9 cellular contexts compared by ENCODE assay signal in the genomic region with DNA sequence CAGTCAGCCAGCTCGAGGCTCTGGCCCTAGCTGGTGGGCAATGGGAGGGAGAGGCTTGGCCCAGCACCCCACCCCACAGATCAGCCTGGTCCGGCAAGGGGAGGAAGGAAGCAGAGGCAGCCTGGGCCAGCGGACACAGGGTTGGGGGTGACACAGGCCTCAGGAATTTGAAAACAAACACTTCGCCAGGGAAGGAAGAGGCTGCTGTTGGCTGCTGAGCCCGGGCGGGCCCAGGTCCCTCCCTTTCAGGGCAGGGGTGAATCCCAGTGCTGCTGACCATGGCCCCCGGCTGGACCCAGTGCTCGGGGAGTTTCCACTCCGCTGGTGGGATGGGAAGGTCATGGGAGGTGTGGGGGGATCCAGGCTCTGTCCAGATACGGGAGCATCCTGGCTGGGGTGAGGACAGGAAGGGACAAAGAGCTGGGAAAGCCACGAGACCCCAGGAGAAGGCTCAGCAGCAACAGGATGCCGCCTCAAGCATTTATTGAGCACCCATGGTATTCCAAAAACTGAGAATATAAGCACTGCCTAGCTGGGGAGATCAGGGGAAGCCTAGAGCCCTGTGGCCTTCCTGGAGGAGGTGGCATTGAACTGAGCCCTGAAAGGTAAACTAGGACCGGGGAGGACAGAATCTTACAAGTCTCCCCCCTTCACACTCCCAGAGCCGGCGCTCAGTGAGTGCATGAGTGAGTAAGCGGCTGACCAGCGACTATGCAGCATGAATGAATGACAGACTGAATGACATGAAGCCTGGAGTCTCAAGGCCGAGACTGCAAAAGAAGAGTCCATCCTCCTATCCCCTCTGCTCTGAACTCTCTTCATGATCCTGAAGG. TPM values are rescaled to one million over a fixed set of nuclear protein-coding genes. Genes with fewer than 3 reads are reported as not detected.
DNase-seq lines count a peak whose midpoint lies in the region; ATAC-seq and TF ChIP-seq lines count a peak whose summit lies in the region.
"Had no signal": no experiment of that assay in that cellular context is flagged by ENCODE, and none has a peak within 500 bp of the region (broad histone marks: within the 10 kb centered on the region; RNA-seq: fewer than 3 reads in every experiment).

No MANE protein-coding gene starts in this region.

- H3K27me3 ChIP-seq in PC-3 (ENCODE audit: low read length) = no peaks in the 10 kb centered on the region
- H3K27me3 ChIP-seq in muscle layer of colon (ENCODE audit: control insufficient read depth in 1 of 2, insufficient read depth in 2 of 2, low read length in 2 of 2) = no peaks in the 10 kb centered on the region

- DNase-seq in ACHN (peak; percentile 94), PC-3 (peak; percentile 94), T-helper 2 cell (no peak)
- no peak for DNase-seq in effector CD4-positive, alpha-beta T cell
- DNase-seq: CD8-positive, alpha-beta T cell had no signal

- peak overlapping the region; percentile 55 for H3K9ac ChIP-seq in PC-3 (ENCODE audit: low read length)
- H3K9ac ChIP-seq in muscle layer of colon (ENCODE audit: low read length) = peak overlapping the region; percentile 19

- H2AFZ ChIP-seq in PC-3 (ENCODE audit: low read length) = no peak overlapping the region

- POLR2A ChIA-PET in PC-3 (lab: Charles Lee; ENCODE audit: unreplicated experiment) = interaction anchor here (0.5 to 1.7 kb wide), 3 partner anchors 9 to 106 kb away, joined by 3 to 5 read pairs (median 3); no protein-coding TSS in a partner anchor

- H3K4me2 ChIP-seq in PC-3 (ENCODE audit: low read length) = peak overlapping the region; percentile 78

- intact Hi-C loops in PC-3 (cut with micrococcal nuclease) = no loop called here

- ATAC-seq in PC-3 (peak; percentile 83), esophagus mucosa (peak; percentile 52), GM19467 (IDR thresholded peaks at IDR 0.05; ENCODE audit: unreplicated experiment) (no peak), HG02623 (IDR thresholded peaks at IDR 0.05; ENCODE audit: unreplicated experiment) (no peak)
- ATAC-seq: CD8-positive, alpha-beta T cell had no signal

- H3F3A ChIP-seq in PC-3 (ENCODE audit: low read length, unreplicated experiment) = no peaks in the 10 kb centered on the region

- CTCF ChIA-PET in PC-3 (lab: Charles Lee) = no interaction called here

- TF ChIP-seq CTCF in PC-3 (conservative IDR thresholded peaks at IDR 0.05; ENCODE audit: low read depth, low read length) = no peak

- H3K27ac ChIP-seq in PC-3 (ENCODE audit: low read length) (peak overlapping the region; percentile 87), muscle layer of colon (ENCODE audit: low read depth, low read length) (peak overlapping the region; percentile 68)

- H3K9me2 ChIP-seq in PC-3 (replicated peaks; ENCODE audit: low read length) = no peaks in the 10 kb centered on the region

- H3K4me1 ChIP-seq in PC-3 (ENCODE audit: insufficient read depth, low read length) (peaks cover 84% of the 10 kb centered on the region), muscle layer of colon (ENCODE audit: insufficient read depth, low read length) (peaks cover 41% of the 10 kb centered on the region)

- H3K4me3 ChIP-seq in PC-3 (ENCODE audit: low read length) (peak overlapping the region; percentile 21; the same call in 1 of the 2 replicates), muscle layer of colon (ENCODE audit: low read depth in 1 of 2, low read length in 2 of 2) (no peak overlapping the region)

- H3K9me3 ChIP-seq in PC-3 (ENCODE audit: low read length) = no peaks in the 10 kb centered on the region
- no peaks in the 10 kb centered on the region for H3K9me3 ChIP-seq in muscle layer of colon (ENCODE audit: low read length)

- TSS peak; percentile 87 for BruUV-seq in PC-3 (replicated peaks; lab: Mats Ljungman, UMichigan)

- in situ Hi-C loops in ACHN (cut with HindIII; ENCODE audit: low pct_ligation_motif_present, low pct_unique_long_range_greater_than_20kb, low sequenced_read_pairs) = no loop called here

- H4K20me1 ChIP-seq in PC-3 (ENCODE audit: low read length) = no peaks in the 10 kb centered on the region

- no peaks in the 10 kb centered on the region for H3K36me3 ChIP-seq in PC-3 (ENCODE audit: low read depth, low read length)
- no peaks in the 10 kb centered on the region for H3K36me3 ChIP-seq in muscle layer of colon (ENCODE audit: insufficient read depth, low read length)

- H3K79me2 ChIP-seq in PC-3 (ENCODE audit: low read length) = peaks cover 58% of the 10 kb centered on the region

RNA-seq across cellular contexts. Expression of gene EPHA2, which starts 26.2 kb away (rescaled TPM):
- total RNA-seq in PC-3 (2014; rRNA removed) = 459 and 567 TPM in 2 replicates
- total RNA-seq in esophagus mucosa = 146 TPM
- total RNA-seq: CD8-positive, alpha-beta T cell had no signal

RNA-seq across cellular contexts. Expression of gene ARHGEF19, which starts 30.3 kb away (rescaled TPM):
- total RNA-seq in PC-3 (2014; rRNA removed) (13.8 and 28.1 TPM in 2 replicates), esophagus mucosa (21.9 TPM)

RNA-seq across cellular contexts. Expression of gene CPLANE2, which starts 54.9 kb away (rescaled TPM):
- total RNA-seq in PC-3 (2014; rRNA removed) (9.6 and 11.6 TPM in 2 replicates), esophagus mucosa (11.4 TPM)

Comparison
In these comparisons a context has a peak if more than half of its experiments do, and no peak if none do; other contexts are left out.
1. DNase-seq: peak in ACHN (single experiment) and PC-3 (single experiment); none in T-helper 2 cell (0 of 5) and effector CD4-positive, alpha-beta T cell (single experiment).
2. ATAC-seq: peak in PC-3 (single experiment) and esophagus mucosa (single experiment); none in GM19467 (single experiment) and HG02623 (single experiment).